Comparison of ENCODE assay signal across 8 cellular contexts in genomic region chr2:199019898-199020507, GRCh38.
DNase-seq lines count a peak whose midpoint lies in the region; ATAC-seq and TF ChIP-seq lines count a peak whose summit lies in the region.

No MANE protein-coding gene starts in this region.

- no peaks in the 10 kb centered on the region for H3K36me3 ChIP-seq in OCI-LY3 (replicated peaks; ENCODE audit: low read depth, low read length)
- H3K36me3 ChIP-seq in upper lobe of right lung: no peaks in the 10 kb centered on the region

- no peak overlapping the region for H3K27ac Mint-ChIP-seq in HFFc6

- H3K4me2 ChIP-seq in OCI-LY3 (ENCODE audit: low read length): no peak overlapping the region

- intact Hi-C loops in upper lobe of right lung (cut with DNase I): no loop called here

- H3K9me3 Mint-ChIP-seq in HFFc6: no peaks in the 10 kb centered on the region

- no peaks in the 10 kb centered on the region for H3K9me3 ChIP-seq in OCI-LY3 (ENCODE audit: insufficient read depth, low read length)
- no peaks in the 10 kb centered on the region for H3K9me3 ChIP-seq in upper lobe of right lung

- H3K27me3 ChIP-seq in OCI-LY3 (ENCODE audit: low read depth, low read length) (0 out of 2 replicates have a peak, but pooled peaks cover 5% of the 10 kb centered on the region), upper lobe of right lung (no peaks in the 10 kb centered on the region)

- ATAC-seq in upper lobe of right lung (peak; percentile 37), GM21526 (IDR thresholded peaks at IDR 0.05; ENCODE audit: low FRiP score, unreplicated experiment) (no peak), GM19328 (IDR thresholded peaks at IDR 0.05; ENCODE audit: unreplicated experiment) (no peak)

- TF ChIP-seq CTCF in HFFc6 (IDR thresholded peaks at IDR 0.05) (peak; percentile 67), OCI-LY3 (IDR thresholded peaks at IDR 0.05; ENCODE audit: low read depth, low read length) (peak; percentile 55), fibroblast of villous mesenchyme (IDR thresholded peaks at IDR 0.05; ENCODE audit: insufficient read depth, low read depth, low read length) (peak; percentile 56), upper lobe of right lung (IDR thresholded peaks at IDR 0.05) (peak; percentile 35)

- no peaks in the 10 kb centered on the region for H3K79me2 ChIP-seq in OCI-LY3 (ENCODE audit: low read length)

- no peaks in the 10 kb centered on the region for H3K27me3 Mint-ChIP-seq in HFFc6 (ENCODE audit: insufficient read depth)

- no peaks in the 10 kb centered on the region for H4K20me1 ChIP-seq in OCI-LY3 (ENCODE audit: insufficient read depth, low read length)

- in situ Hi-C loops in Caki2 (cut with HindIII; ENCODE audit: low pct_unique_long_range_greater_than_20kb, low sequenced_read_pairs): no loop called here

- H3K27ac ChIP-seq in OCI-LY3 (ENCODE audit: low read length) (no peak overlapping the region), upper lobe of right lung (no peak overlapping the region)

- H3K36me3 Mint-ChIP-seq in HFFc6 (ENCODE audit: low read depth): no peaks in the 10 kb centered on the region

- no peak overlapping the region for H3K4me3 Mint-ChIP-seq in HFFc6

- DNase-seq in Caki2 (ENCODE audit: low read depth) (peak; percentile 12), HFFc6 (peak; percentile 20), fibroblast of villous mesenchyme (ENCODE audit: low read depth) (peak; percentile 33), upper lobe of right lung (no peak), DMS79 treated with DMSO at 0.1 percent for 48 hours (lab: John Stamatoyannopoulos, UW) (no peak)

- H3K4me1 ChIP-seq in OCI-LY3 (ENCODE audit: low read length) (no peaks in the 10 kb centered on the region), upper lobe of right lung (no peaks in the 10 kb centered on the region)

- no peak overlapping the region for H2AFZ ChIP-seq in OCI-LY3 (ENCODE audit: low read depth, low read length)

- no peaks in the 10 kb centered on the region for H3K4me1 Mint-ChIP-seq in HFFc6 (ENCODE audit: low read depth)

- H3K4me3 ChIP-seq in OCI-LY3 (ENCODE audit: low read length): no peak overlapping the region
- H3K4me3 ChIP-seq in fibroblast of villous mesenchyme (ENCODE audit: low read depth, low read length): no peak overlapping the region
- no peak overlapping the region for H3K4me3 ChIP-seq in upper lobe of right lung

- no peak overlapping the region for H3K9ac ChIP-seq in OCI-LY3 (ENCODE audit: low read length)

Comparison
In these comparisons a context has a peak if more than half of its experiments do, and no peak if none do; other contexts are left out.
1. DNase-seq: peak in Caki2 (single experiment), HFFc6 (single experiment) and fibroblast of villous mesenchyme (single experiment); none in upper lobe of right lung (single experiment) and DMS79 treated with DMSO at 0.1 percent for 48 hours (single experiment).
2. Peak in every context shown above with its lines, with median percentiles within 50 percentile points of each other: CTCF ChIP-seq.